Comparison of ENCODE assay signal across 1 cellular context in the genomic region with DNA sequence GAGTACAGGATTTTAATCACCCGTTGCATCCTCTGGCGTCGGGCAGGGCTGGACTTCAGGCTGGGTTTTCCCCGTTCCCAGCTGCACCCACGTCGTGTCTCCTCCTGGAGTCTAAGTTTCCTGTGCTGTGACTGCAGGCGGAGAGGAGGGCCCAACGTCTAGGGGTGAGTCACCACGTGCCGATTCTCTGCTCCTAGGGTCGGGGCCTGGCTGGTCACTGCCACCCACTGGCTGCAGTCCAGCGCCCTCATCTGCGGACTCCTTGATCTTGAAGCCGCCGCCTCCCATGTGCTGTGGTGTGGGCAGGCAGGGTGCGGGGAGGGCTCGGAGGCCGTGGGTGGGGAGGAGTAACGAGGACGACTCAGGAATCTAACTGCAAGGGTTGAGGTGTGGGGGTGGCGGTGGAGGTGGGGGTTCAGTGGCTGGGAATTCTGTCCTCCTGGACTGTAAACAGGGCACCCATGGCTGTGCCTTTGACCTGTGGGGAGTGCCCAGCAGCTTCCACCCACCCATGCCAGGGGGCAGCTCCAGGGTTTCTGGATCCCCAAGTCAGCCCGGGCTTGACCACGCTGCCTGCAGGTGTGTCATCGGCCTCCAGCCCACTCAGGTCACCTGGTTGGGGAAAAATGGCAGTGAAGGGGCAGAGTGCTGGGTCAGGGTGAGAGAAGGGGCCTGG.
TF ChIP-seq lines count a peak whose summit lies in the region.

No MANE protein-coding gene starts in this region.

TF ChIP-seq in HepG2, 621 proteins besides CTCF, POLR2A, EP300 and RAD21 (continued from another document):
- TF ChIP-seq, protein P1, sequence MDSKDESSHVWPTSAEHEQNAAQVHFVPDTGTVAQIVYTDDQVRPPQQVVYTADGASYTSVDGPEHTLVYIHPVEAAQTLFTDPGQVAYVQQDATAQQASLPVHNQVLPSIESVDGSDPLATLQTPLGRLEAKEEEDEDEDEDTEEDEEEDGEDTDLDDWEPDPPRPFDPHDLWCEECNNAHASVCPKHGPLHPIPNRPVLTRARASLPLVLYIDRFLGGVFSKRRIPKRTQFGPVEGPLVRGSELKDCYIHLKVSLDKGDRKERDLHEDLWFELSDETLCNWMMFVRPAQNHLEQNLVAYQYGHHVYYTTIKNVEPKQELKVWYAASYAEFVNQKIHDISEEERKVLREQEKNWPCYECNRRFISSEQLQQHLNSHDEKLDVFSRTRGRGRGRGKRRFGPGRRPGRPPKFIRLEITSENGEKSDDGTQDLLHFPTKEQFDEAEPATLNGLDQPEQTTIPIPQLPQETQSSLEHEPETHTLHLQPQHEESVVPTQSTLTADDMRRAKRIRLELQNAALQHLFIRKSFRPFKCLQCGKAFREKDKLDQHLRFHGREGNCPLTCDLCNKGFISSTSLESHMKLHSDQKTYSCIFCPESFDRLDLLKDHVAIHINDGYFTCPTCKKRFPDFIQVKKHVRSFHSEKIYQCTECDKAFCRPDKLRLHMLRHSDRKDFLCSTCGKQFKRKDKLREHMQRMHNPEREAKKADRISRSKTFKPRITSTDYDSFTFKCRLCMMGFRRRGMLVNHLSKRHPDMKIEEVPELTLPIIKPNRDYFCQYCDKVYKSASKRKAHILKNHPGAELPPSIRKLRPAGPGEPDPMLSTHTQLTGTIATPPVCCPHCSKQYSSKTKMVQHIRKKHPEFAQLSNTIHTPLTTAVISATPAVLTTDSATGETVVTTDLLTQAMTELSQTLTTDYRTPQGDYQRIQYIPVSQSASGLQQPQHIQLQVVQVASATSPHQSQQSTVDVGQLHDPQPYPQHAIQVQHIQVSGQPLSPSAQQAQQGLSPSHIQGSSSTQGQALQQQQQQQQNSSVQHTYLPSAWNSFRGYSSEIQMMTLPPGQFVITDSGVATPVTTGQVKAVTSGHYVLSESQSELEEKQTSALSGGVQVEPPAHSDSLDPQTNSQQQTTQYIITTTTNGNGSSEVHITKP (CRISPR knock-in tag; IDR thresholded peaks at IDR 0.05; ENCODE audit: low read depth) = peak; percentile 22; the same call in 1 of the 2 replicates
- TF ChIP-seq, protein P2, sequence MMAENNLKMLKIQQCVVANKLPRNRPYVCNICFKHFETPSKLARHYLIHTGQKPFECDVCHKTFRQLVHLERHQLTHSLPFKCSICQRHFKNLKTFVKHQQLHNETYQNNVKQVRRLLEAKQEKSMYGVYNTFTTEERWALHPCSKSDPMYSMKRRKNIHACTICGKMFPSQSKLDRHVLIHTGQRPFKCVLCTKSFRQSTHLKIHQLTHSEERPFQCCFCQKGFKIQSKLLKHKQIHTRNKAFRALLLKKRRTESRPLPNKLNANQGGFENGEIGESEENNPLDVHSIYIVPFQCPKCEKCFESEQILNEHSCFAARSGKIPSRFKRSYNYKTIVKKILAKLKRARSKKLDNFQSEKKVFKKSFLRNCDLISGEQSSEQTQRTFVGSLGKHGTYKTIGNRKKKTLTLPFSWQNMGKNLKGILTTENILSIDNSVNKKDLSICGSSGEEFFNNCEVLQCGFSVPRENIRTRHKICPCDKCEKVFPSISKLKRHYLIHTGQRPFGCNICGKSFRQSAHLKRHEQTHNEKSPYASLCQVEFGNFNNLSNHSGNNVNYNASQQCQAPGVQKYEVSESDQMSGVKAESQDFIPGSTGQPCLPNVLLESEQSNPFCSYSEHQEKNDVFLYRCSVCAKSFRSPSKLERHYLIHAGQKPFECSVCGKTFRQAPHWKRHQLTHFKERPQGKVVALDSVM (CRISPR knock-in tag; IDR thresholded peaks at IDR 0.05) = 0 out of 2 replicates have a peak, but pooled peaks have one; percentile 29
- TF ChIP-seq, protein P3, sequence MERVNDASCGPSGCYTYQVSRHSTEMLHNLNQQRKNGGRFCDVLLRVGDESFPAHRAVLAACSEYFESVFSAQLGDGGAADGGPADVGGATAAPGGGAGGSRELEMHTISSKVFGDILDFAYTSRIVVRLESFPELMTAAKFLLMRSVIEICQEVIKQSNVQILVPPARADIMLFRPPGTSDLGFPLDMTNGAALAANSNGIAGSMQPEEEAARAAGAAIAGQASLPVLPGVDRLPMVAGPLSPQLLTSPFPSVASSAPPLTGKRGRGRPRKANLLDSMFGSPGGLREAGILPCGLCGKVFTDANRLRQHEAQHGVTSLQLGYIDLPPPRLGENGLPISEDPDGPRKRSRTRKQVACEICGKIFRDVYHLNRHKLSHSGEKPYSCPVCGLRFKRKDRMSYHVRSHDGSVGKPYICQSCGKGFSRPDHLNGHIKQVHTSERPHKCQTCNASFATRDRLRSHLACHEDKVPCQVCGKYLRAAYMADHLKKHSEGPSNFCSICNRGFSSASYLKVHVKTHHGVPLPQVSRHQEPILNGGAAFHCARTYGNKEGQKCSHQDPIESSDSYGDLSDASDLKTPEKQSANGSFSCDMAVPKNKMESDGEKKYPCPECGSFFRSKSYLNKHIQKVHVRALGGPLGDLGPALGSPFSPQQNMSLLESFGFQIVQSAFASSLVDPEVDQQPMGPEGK (CRISPR knock-in tag; IDR thresholded peaks at IDR 0.05) = peak; percentile 64
- TF ChIP-seq FOXK1 (CRISPR knock-in tag; IDR thresholded peaks at IDR 0.05; ENCODE audit: borderline replicate concordance, low read depth) = 0 out of 2 replicates have a peak, but pooled peaks have one; percentile 16
- no peak for TF ChIP-seq GLI4 (CRISPR knock-in tag; IDR thresholded peaks at IDR 0.05; ENCODE audit: borderline replicate concordance)
- TF ChIP-seq, protein P4, sequence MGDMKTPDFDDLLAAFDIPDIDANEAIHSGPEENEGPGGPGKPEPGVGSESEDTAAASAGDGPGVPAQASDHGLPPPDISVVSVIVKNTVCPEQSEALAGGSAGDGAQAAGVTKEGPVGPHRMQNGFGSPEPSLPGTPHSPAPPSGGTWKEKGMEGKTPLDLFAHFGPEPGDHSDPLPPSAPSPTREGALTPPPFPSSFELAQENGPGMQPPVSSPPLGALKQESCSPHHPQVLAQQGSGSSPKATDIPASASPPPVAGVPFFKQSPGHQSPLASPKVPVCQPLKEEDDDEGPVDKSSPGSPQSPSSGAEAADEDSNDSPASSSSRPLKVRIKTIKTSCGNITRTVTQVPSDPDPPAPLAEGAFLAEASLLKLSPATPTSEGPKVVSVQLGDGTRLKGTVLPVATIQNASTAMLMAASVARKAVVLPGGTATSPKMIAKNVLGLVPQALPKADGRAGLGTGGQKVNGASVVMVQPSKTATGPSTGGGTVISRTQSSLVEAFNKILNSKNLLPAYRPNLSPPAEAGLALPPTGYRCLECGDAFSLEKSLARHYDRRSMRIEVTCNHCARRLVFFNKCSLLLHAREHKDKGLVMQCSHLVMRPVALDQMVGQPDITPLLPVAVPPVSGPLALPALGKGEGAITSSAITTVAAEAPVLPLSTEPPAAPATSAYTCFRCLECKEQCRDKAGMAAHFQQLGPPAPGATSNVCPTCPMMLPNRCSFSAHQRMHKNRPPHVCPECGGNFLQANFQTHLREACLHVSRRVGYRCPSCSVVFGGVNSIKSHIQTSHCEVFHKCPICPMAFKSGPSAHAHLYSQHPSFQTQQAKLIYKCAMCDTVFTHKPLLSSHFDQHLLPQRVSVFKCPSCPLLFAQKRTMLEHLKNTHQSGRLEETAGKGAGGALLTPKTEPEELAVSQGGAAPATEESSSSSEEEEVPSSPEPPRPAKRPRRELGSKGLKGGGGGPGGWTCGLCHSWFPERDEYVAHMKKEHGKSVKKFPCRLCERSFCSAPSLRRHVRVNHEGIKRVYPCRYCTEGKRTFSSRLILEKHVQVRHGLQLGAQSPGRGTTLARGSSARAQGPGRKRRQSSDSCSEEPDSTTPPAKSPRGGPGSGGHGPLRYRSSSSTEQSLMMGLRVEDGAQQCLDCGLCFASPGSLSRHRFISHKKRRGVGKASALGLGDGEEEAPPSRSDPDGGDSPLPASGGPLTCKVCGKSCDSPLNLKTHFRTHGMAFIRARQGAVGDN (CRISPR knock-in tag; IDR thresholded peaks at IDR 0.05) = peak; percentile 91
- peak; percentile 70 for TF ChIP-seq ZNF777 (CRISPR knock-in tag; IDR thresholded peaks at IDR 0.05)
- TF ChIP-seq, protein P5, sequence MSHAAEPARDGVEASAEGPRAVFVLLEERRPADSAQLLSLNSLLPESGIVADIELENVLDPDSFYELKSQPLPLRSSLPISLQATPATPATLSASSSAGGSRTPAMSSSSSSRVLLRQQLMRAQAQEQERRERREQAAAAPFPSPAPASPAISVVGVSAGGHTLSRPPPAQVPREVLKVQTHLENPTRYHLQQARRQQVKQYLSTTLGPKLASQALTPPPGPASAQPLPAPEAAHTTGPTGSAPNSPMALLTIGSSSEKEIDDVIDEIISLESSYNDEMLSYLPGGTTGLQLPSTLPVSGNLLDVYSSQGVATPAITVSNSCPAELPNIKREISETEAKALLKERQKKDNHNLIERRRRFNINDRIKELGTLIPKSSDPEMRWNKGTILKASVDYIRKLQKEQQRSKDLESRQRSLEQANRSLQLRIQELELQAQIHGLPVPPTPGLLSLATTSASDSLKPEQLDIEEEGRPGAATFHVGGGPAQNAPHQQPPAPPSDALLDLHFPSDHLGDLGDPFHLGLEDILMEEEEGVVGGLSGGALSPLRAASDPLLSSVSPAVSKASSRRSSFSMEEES (CRISPR knock-in tag; IDR thresholded peaks at IDR 0.05) = peak; percentile 62; the same call in 1 of the 2 replicates
- TF ChIP-seq KAT7 (CRISPR knock-in tag; IDR thresholded peaks at IDR 0.05; ENCODE audit: borderline replicate concordance) = no peak
- TF ChIP-seq JUND (CRISPR knock-in tag; IDR thresholded peaks at IDR 0.05) = peak; percentile 82; the same call in 1 of the 2 replicates
- peak; percentile 45; the same call in 1 of the 2 replicates for TF ChIP-seq GABPB1 (CRISPR knock-in tag; IDR thresholded peaks at IDR 0.05)
- TF ChIP-seq ELF3 (CRISPR knock-in tag; IDR thresholded peaks at IDR 0.05) = 0 out of 2 replicates have a peak, but pooled peaks have one; percentile 29
- TF ChIP-seq ZNF772 (CRISPR knock-in tag; IDR thresholded peaks at IDR 0.05) = 0 out of 2 replicates have a peak, but pooled peaks have one; percentile 28
- TF ChIP-seq ZNF614 (CRISPR knock-in tag; IDR thresholded peaks at IDR 0.05; ENCODE audit: borderline replicate concordance) = peak; percentile 44; the same call in 1 of the 2 replicates
- TF ChIP-seq HDAC2 (CRISPR knock-in tag; IDR thresholded peaks at IDR 0.05) = peak; percentile 49; the same call in 1 of the 2 replicates
- peak; percentile 82 for TF ChIP-seq ZFX (CRISPR knock-in tag; IDR thresholded peaks at IDR 0.05; ENCODE audit: low read depth)
- no peak for TF ChIP-seq ETV6 (CRISPR knock-in tag; conservative IDR thresholded peaks at IDR 0.05)
- TF ChIP-seq, protein P6, sequence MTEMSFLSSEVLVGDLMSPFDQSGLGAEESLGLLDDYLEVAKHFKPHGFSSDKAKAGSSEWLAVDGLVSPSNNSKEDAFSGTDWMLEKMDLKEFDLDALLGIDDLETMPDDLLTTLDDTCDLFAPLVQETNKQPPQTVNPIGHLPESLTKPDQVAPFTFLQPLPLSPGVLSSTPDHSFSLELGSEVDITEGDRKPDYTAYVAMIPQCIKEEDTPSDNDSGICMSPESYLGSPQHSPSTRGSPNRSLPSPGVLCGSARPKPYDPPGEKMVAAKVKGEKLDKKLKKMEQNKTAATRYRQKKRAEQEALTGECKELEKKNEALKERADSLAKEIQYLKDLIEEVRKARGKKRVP (CRISPR knock-in tag; IDR thresholded peaks at IDR 0.05) = peak in 1 of 2 experiments; percentile 38; a peak in 1 of 4 replicates
- TF ChIP-seq, protein P7, sequence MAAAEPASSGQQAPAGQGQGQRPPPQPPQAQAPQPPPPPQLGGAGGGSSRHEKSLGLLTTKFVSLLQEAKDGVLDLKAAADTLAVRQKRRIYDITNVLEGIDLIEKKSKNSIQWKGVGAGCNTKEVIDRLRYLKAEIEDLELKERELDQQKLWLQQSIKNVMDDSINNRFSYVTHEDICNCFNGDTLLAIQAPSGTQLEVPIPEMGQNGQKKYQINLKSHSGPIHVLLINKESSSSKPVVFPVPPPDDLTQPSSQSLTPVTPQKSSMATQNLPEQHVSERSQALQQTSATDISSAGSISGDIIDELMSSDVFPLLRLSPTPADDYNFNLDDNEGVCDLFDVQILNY (CRISPR knock-in tag; conservative IDR thresholded peaks at IDR 0.05) = no peak
- TF ChIP-seq SP2 (CRISPR knock-in tag; IDR thresholded peaks at IDR 0.05) = no peak
- TF ChIP-seq ZNF747 (CRISPR knock-in tag; IDR thresholded peaks at IDR 0.05; ENCODE audit: borderline replicate concordance) = 0 out of 2 replicates have a peak, but pooled peaks have one; percentile 29
- peak; percentile 58; the same call in 1 of the 2 replicates for TF ChIP-seq ZSCAN21 (CRISPR knock-in tag; IDR thresholded peaks at IDR 0.05; ENCODE audit: borderline replicate concordance)
- peak; percentile 67 for TF ChIP-seq TCF7 (IDR thresholded peaks at IDR 0.05; ENCODE audit: low read depth)
- TF ChIP-seq, protein P8, sequence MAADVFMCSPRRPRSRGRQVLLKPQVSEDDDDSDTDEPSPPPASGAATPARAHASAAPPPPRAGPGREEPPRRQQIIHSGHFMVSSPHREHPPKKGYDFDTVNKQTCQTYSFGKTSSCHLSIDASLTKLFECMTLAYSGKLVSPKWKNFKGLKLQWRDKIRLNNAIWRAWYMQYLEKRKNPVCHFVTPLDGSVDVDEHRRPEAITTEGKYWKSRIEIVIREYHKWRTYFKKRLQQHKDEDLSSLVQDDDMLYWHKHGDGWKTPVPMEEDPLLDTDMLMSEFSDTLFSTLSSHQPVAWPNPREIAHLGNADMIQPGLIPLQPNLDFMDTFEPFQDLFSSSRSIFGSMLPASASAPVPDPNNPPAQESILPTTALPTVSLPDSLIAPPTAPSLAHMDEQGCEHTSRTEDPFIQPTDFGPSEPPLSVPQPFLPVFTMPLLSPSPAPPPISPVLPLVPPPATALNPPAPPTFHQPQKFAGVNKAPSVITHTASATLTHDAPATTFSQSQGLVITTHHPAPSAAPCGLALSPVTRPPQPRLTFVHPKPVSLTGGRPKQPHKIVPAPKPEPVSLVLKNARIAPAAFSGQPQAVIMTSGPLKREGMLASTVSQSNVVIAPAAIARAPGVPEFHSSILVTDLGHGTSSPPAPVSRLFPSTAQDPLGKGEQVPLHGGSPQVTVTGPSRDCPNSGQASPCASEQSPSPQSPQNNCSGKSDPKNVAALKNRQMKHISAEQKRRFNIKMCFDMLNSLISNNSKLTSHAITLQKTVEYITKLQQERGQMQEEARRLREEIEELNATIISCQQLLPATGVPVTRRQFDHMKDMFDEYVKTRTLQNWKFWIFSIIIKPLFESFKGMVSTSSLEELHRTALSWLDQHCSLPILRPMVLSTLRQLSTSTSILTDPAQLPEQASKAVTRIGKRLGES (CRISPR knock-in tag; IDR thresholded peaks at IDR 0.05; ENCODE audit: borderline replicate concordance) = no peak
- TF ChIP-seq NFIC (IDR thresholded peaks at IDR 0.05; ENCODE audit: low read length) = no peak
- TF ChIP-seq, protein P9, sequence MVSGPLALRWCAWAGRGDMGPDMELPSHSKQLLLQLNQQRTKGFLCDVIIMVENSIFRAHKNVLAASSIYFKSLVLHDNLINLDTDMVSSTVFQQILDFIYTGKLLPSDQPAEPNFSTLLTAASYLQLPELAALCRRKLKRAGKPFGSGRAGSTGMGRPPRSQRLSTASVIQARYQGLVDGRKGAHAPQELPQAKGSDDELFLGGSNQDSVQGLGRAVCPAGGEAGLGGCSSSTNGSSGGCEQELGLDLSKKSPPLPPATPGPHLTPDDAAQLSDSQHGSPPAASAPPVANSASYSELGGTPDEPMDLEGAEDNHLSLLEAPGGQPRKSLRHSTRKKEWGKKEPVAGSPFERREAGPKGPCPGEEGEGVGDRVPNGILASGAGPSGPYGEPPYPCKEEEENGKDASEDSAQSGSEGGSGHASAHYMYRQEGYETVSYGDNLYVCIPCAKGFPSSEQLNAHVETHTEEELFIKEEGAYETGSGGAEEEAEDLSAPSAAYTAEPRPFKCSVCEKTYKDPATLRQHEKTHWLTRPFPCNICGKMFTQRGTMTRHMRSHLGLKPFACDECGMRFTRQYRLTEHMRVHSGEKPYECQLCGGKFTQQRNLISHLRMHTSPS (CRISPR knock-in tag; IDR thresholded peaks at IDR 0.05; ENCODE audit: low read depth) = peak; percentile 70; the same call in 1 of the 2 replicates
